12 cellular contexts compared by ENCODE assay signal in the genomic region with DNA sequence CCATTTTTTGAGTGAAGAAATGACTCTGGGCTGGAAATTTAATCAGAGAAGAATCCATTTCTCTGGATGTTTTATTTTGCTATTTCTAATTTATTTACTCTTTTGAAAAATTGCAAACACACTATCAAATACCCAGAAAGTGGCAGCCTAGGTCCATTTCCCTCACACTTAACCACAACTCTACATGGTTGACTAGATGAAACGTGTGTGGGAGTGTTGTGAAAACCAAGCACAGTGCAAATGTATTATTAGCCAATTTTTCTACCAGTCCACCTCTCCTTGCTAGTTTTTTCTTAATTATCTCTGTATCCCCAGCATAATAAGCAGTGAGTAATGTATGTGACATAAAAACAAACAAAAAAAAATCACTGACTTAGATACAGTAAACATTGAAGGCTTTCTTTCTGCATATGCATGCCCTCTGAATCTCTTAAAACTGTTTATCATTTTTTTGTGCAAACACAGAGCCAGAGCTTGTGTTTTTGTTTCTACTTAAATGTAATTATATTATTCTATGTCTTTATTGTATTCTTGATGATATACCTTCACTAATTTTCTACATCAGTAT. TPM values are rescaled to one million over a fixed set of nuclear protein-coding genes. Genes with fewer than 3 reads are reported as not detected.
DNase-seq lines count a peak whose midpoint lies in the region; ATAC-seq and TF ChIP-seq lines count a peak whose summit lies in the region.
"Had no signal": no experiment of that assay in that cellular context is flagged by ENCODE, and none has a peak within 500 bp of the region (broad histone marks: within the 10 kb centered on the region; RNA-seq: fewer than 3 reads in every experiment).

No MANE protein-coding gene starts in this region.

- TF ChIP-seq POLR2A in GM18505 (IDR thresholded peaks at IDR 0.05; ENCODE audit: borderline replicate concordance, extremely low read depth, insufficient read depth, insufficient read length), result no peak

- DNase-seq in T-cell (no peak), NCI-H2081 treated with DMSO at 0.1 percent for 48 hours (lab: John Stamatoyannopoulos, UW) (no peak), glutamatergic neuron (no peak)
- DNase-seq in NK-92 treated with Interleukin-12 subunit alpha and Interleukin-12 subunit beta, amount 100 ng/mL, for 24 hours (lab: John Stamatoyannopoulos, UW), result no peak
- DNase-seq: mesenchymal stem cell, NCI-H446 treated with DMSO at 0.1 percent for 48 hours had no signal

- H3K4me3 Mint-ChIP-seq in T-cell, result no peak overlapping the region
- H3K4me3 Mint-ChIP-seq in glutamatergic neuron (ENCODE audit: unreplicated experiment), result no peak overlapping the region
- H3K4me3 Mint-ChIP-seq: activated naive CD8-positive, alpha-beta T cell had no signal

- peaks cover 0 to 7% of the 10 kb centered on the region in 2 donors for H3K27me3 Mint-ChIP-seq in T-cell
- no peaks in the 10 kb centered on the region for H3K27me3 Mint-ChIP-seq in glutamatergic neuron (ENCODE audit: unreplicated experiment)
- H3K27me3 Mint-ChIP-seq: activated naive CD8-positive, alpha-beta T cell had no signal

- POLR2A ChIA-PET in T-cell (lab: Charles Lee), result no interaction called here

- CTCF ChIA-PET in T-cell (lab: Charles Lee), result no interaction called here

- H3K4me1 Mint-ChIP-seq in T-cell (no peaks in the 10 kb centered on the region), glutamatergic neuron (ENCODE audit: low read depth, unreplicated experiment) (no peaks in the 10 kb centered on the region)

- peak; percentile 96 for ATAC-seq in GM18505 (IDR thresholded peaks at IDR 0.05; ENCODE audit: unreplicated experiment)
- ATAC-seq in GM19467 (IDR thresholded peaks at IDR 0.05; ENCODE audit: unreplicated experiment), result peak; percentile 89
- ATAC-seq in HG02852 (IDR thresholded peaks at IDR 0.05; ENCODE audit: unreplicated experiment), result peak; percentile 96
- ATAC-seq in HG03460 (IDR thresholded peaks at IDR 0.05; ENCODE audit: unreplicated experiment), result peak; percentile 89
- no peak for ATAC-seq in T-cell (replicated peaks in 1 of 4)
- ATAC-seq: esophagus mucosa had no signal

- TF ChIP-seq CTCF in glutamatergic neuron (IDR thresholded peaks at IDR 0.05; ENCODE audit: partially characterized antibody, unreplicated experiment), result no peak

- H3K27ac Mint-ChIP-seq in T-cell, result no peak overlapping the region
- no peak overlapping the region for H3K27ac Mint-ChIP-seq in glutamatergic neuron (ENCODE audit: unreplicated experiment)
- H3K27ac Mint-ChIP-seq: activated naive CD8-positive, alpha-beta T cell had no signal

- peaks cover 0 to 16% (median 14%) of the 10 kb centered on the region in 3 donors for H3K9me3 Mint-ChIP-seq in T-cell
- no peaks in the 10 kb centered on the region for H3K9me3 Mint-ChIP-seq in glutamatergic neuron (ENCODE audit: unreplicated experiment)

- no peaks in the 10 kb centered on the region for H3K36me3 Mint-ChIP-seq in T-cell
- H3K36me3 Mint-ChIP-seq in glutamatergic neuron (ENCODE audit: unreplicated experiment), result peaks cover 13% of the 10 kb centered on the region
- H3K36me3 Mint-ChIP-seq: activated naive CD8-positive, alpha-beta T cell had no signal

RNA-seq across cellular contexts. Expression of gene SCIN, which starts 30.9 kb away (rescaled TPM):
- under 1 TPM in 4 of 5 donors, not detected in 1; 0.05 to 0.57 (median 0.14) TPM for total RNA-seq in T-cell
- total RNA-seq in glutamatergic neuron (ENCODE audit: unreplicated experiment), result not detected

Comparison
In these comparisons a context has a peak if more than half of its experiments do, and no peak if none do; other contexts are left out.
1. ATAC-seq: peak in GM18505 (single experiment), GM19467 (single experiment), HG02852 (single experiment) and HG03460 (single experiment); none in T-cell (0 of 4).